In the genomic region with DNA sequence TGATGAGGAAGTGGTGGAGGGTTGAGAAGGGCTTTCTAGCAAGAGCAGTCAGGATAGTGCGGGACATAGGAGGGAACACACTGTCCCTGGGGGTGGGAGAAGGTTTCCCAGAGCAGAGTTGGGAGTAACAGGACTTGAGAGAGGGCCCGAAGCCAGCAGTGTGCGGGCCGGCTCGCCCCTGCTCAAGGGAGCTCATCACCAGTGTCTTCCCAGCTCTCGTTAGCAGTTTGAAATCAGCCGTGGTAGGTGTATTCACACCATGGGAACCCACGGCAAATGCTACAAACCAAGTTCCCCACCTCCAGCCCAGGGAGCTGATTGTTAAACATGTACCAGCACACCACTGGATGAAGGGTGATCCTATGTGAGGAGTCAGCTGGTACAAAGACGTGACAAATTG, we compare ENCODE assay signal across 21 cellular contexts.
"Had no signal": no experiment of that assay in that cellular context is flagged by ENCODE, and none has a peak within 500 bp of the region (broad histone marks: within the 10 kb centered on the region; RNA-seq: fewer than 3 reads in every experiment).

No MANE protein-coding gene starts in this region.

- H3K9me3 ChIP-seq: left lung, neutrophil, pancreas, right atrium auricular region, suprapubic skin, transverse colon had no signal

- H3K36me3 ChIP-seq: left lung, neutrophil, pancreas, right atrium auricular region, suprapubic skin, transverse colon had no signal

- H3K4me3 ChIP-seq: left lung, pancreas, right atrium auricular region, smooth muscle cell, suprapubic skin, transverse colon had no signal

- FAIRE-seq: frontal cortex, pancreas had no signal

- H3K27me3 ChIP-seq: pancreas, right atrium auricular region had no signal

- H3K4me2 ChIP-seq: smooth muscle cell had no signal

- H3K4me1 ChIP-seq: left lung, pancreas, right atrium auricular region, suprapubic skin, transverse colon had no signal

- DNase-seq: cerebellar nuclear complex; cortex of kidney; effector memory CD8-positive, alpha-beta T cell; left cardiac atrium; left lung; mammary epithelial cell; mesendoderm; natural killer cell; pancreas; stimulated activated CD4-positive, alpha-beta T cell treated with anti-CD3 and anti-CD28 coated beads, Interleukin-12 subunit alpha, Interleukin-12 subunit beta, amount 100 ng/mL, for 4 hours; stimulated activated CD4-positive, alpha-beta T cell treated with anti-CD3 and anti-CD28 coated beads, Interleukin-1b, Interleukin-23, amount 100 ng/mL, for 48 hours; stimulated activated CD4-positive, alpha-beta T cell treated with anti-CD3 and anti-CD28 coated beads, Interleukin-4, amount 100 ng/mL, for 1 hour; stimulated activated CD8-positive, alpha-beta memory T cell treated with anti-CD3 and anti-CD28 coated beads, Interleukin-4, amount 100 ng/mL, for 48 hours; stimulated activated naive CD4-positive, alpha-beta T cell; stimulated activated naive CD8-positive, alpha-beta T cell treated with anti-CD3 and anti-CD28 coated beads, Interleukin-15, amount 100 ng/mL, for 72 hours; transverse colon had no signal

- H3K27ac ChIP-seq: left lung, neutrophil, pancreas, right atrium auricular region, suprapubic skin, transverse colon had no signal
